In the genomic region with DNA sequence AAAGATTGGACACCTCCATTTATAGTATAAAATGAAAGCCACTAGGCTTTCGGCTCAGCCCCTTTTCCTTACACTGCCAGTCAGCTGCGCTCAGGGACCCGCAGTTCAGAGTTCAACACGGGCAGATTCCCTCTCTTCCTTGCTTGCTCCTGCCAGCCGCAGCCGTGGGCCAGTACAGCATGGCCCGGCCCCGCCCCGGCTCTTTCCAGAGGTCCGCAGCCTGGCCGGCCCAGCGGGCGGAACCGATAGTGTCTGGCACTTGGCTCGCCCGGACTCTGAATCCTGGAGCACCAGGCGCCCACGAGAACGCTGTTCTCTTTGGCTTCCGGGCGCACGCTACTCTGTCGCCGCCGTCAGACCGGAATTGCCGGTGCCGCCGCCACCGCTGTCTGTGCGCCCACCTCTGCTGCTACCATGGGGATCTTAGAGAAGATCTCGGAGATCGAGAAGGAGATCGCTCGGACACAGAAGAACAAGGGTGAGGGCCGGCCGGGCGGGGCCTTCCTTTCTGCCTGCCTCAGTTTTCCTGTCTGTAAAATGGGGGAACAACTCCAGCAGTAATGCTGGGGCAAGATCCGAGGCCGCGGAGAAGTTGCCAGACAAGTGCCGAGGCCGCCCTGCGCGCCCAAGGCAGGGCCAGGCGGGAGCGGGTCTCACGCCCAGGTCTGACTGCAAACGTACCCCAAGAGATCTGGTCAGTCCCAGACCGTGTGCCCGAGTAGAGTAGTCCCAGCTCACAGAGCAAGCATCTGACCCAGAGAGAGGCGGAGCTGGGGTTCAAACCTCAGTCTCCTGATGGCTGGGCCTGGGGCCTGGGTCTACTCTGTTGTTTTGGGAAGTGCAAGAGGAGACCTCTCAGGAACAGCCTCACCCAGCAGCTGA, we compare ENCODE assay signal across 8 cellular contexts. TPM values are rescaled to one million over a fixed set of nuclear protein-coding genes. Genes with fewer than 3 reads are reported as not detected.
DNase-seq lines count a peak whose midpoint lies in the region; ATAC-seq and TF ChIP-seq lines count a peak whose summit lies in the region.

A gene with protein sequence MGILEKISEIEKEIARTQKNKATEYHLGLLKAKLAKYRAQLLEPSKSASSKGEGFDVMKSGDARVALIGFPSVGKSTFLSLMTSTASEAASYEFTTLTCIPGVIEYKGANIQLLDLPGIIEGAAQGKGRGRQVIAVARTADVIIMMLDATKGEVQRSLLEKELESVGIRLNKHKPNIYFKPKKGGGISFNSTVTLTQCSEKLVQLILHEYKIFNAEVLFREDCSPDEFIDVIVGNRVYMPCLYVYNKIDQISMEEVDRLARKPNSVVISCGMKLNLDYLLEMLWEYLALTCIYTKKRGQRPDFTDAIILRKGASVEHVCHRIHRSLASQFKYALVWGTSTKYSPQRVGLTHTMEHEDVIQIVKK (plus strand): TSS at position 339 of the 882 bp plus-strand sequence. CDS start 76 bp downstream, at position 415.

- peaks cover under 1 to 11% (median 4%) of the 10 kb centered on the region in 5 donors for H3K36me3 Mint-ChIP-seq in naive thymus-derived CD4-positive, alpha-beta T cell
- peaks cover 6% of the 10 kb centered on the region for H3K36me3 Mint-ChIP-seq in stimulated activated memory B cell treated with anti-CD40 and anti-IgM and Interleukin-4, amounts not matched to agents 10 μg/mL and 1 μg/mL and 100 μg/mL, for 72 hours

- peaks cover 17% of the 10 kb centered on the region for H3K79me2 ChIP-seq in fibroblast of lung (ENCODE audit: control insufficient read depth, insufficient read depth, low read length)

- peaks cover 8% of the 10 kb centered on the region for H3K4me1 ChIP-seq in fibroblast of lung (ENCODE audit: control insufficient read depth, extremely low read depth, insufficient read depth, low read length)
- peaks cover 9 to 12% of the 10 kb centered on the region in 2 donors for H3K4me1 ChIP-seq in naive thymus-derived CD4-positive, alpha-beta T cell (ENCODE audit: control insufficient read depth in 2 of 2, insufficient read depth in 2 of 2, low read length in 2 of 2)

- no peak for TF ChIP-seq CTCF in fibroblast of lung (conservative IDR thresholded peaks at IDR 0.05 in 1 of 2, IDR thresholded peaks at IDR 0.05 in 1 of 2; ENCODE audit: low read depth in 1 of 2, low read length in 2 of 2)

- peak within 1 kb of the TSS; percentile 96 to 99 (median 98) for H3K27ac Mint-ChIP-seq in naive thymus-derived CD4-positive, alpha-beta T cell
- H3K27ac Mint-ChIP-seq in stimulated activated memory B cell treated with anti-CD40 and anti-IgM and Interleukin-4, amounts not matched to agents 10 μg/mL and 1 μg/mL and 100 μg/mL, for 72 hours: peak within 1 kb of the TSS; percentile 99

- H3K27ac ChIP-seq in KOPT-K1 (ENCODE audit: low read depth, low read length, poor library complexity, severe bottlenecking): peak within 1 kb of the TSS; percentile 75
- H3K27ac ChIP-seq in fibroblast of lung (ENCODE audit: insufficient read depth, low read length): peak within 1 kb of the TSS; percentile 72
- peak within 1 kb of the TSS; percentile 85 for H3K27ac ChIP-seq in naive thymus-derived CD4-positive, alpha-beta T cell (ENCODE audit: low read depth, low read length)

- peak within 1 kb of the TSS; percentile 90 for H3K4me2 ChIP-seq in fibroblast of lung (ENCODE audit: extremely low read depth, insufficient read depth, low read length)

- H3K4me1 Mint-ChIP-seq in naive thymus-derived CD4-positive, alpha-beta T cell: peaks cover 19 to 35% (median 27%) of the 10 kb centered on the region in 7 donors
- peaks cover 34% of the 10 kb centered on the region for H3K4me1 Mint-ChIP-seq in stimulated activated memory B cell treated with anti-CD40 and anti-IgM and Interleukin-4, amounts not matched to agents 10 μg/mL and 1 μg/mL and 100 μg/mL, for 72 hours

- DNase-seq in DMS53 treated with DMSO at 0.1 percent for 48 hours (lab: John Stamatoyannopoulos, UW; ENCODE audit: unreplicated experiment) (peak; percentile 87), RPMI8226 (peak; percentile 95), fibroblast of lung (ENCODE audit: low read depth in 2 of 2) (peak; percentile 88 to 93)
- peak; percentile 80 to 85 for DNase-seq in activated T-helper 1 cell treated with anti-CD3 and anti-CD28 coated beads, Interleukin-2, amount 50 U/mL, for 16 hours (ENCODE audit: low read depth in 1 of 2, low spot score in 1 of 2)
- peak; percentile 79 to 94 (median 85) for DNase-seq in naive thymus-derived CD4-positive, alpha-beta T cell

- CTCF ChIA-PET in naive thymus-derived CD4-positive, alpha-beta T cell (lab: Charles Lee): interaction anchor here (0.6 to 0.7 kb wide), 2 partner anchors 227 to 1099 kb away, joined by 3 read pairs; a partner anchor contains a TSS

- peak; percentile 61 for ATAC-seq in GM21737 (IDR thresholded peaks at IDR 0.05; ENCODE audit: unreplicated experiment)
- ATAC-seq in naive thymus-derived CD4-positive, alpha-beta T cell: peak; percentile 98
- peak; percentile 92 for ATAC-seq in stimulated activated memory B cell treated with anti-CD40 and anti-IgM and Interleukin-4, amounts not matched to agents 10 μg/mL and 1 μg/mL and 100 μg/mL, for 72 hours

- H2AFZ ChIP-seq in fibroblast of lung (ENCODE audit: low read length): peak within 1 kb of the TSS; percentile 84

- peaks cover 25% of the 10 kb centered on the region for H3K36me3 ChIP-seq in KOPT-K1 (ENCODE audit: insufficient read depth, low read length)
- no peaks in the 10 kb centered on the region for H3K36me3 ChIP-seq in fibroblast of lung (ENCODE audit: control insufficient read depth, insufficient read depth, low read length)
- no peaks in the 10 kb centered on the region for H3K36me3 ChIP-seq in naive thymus-derived CD4-positive, alpha-beta T cell (ENCODE audit: control insufficient read depth in 2 of 3, insufficient read depth in 3 of 3, low read length in 3 of 3)

- H3K27me3 ChIP-seq in fibroblast of lung (ENCODE audit: control insufficient read depth, insufficient read depth, low read length): no peaks in the 10 kb centered on the region
- H3K27me3 ChIP-seq in naive thymus-derived CD4-positive, alpha-beta T cell (ENCODE audit: control insufficient read depth in 2 of 2, insufficient read depth in 2 of 2, low read length in 2 of 2): no peaks in the 10 kb centered on the region

- POLR2A ChIA-PET in naive thymus-derived CD4-positive, alpha-beta T cell (lab: Charles Lee): interaction anchor here (0.6 kb wide), 1 partner anchor 308 kb away, joined by 4 read pairs; no protein-coding TSS in a partner anchor

- H3K9me3 ChIP-seq in KOPT-K1 (ENCODE audit: insufficient read depth, low read length, poor library complexity, severe bottlenecking) (no peaks in the 10 kb centered on the region), fibroblast of lung (ENCODE audit: control insufficient read depth, insufficient read depth, low read depth, low read length) (no peaks in the 10 kb centered on the region)
- H3K9me3 ChIP-seq in naive thymus-derived CD4-positive, alpha-beta T cell (ENCODE audit: control insufficient read depth in 2 of 3, low read length in 3 of 3): no peaks in the 10 kb centered on the region

- H3K4me3 ChIP-seq in fibroblast of lung (replicated peaks in 1 of 4; ENCODE audit: control extremely low read depth in 1 of 4, insufficient read depth in 1 of 4, low read depth in 3 of 4, low read length in 4 of 4): peak within 1 kb of the TSS; percentile 84 to 97 (median 92)
- H3K4me3 ChIP-seq in naive thymus-derived CD4-positive, alpha-beta T cell (ENCODE audit: low read length): peak within 1 kb of the TSS; percentile 84

- no peaks in the 10 kb centered on the region for H3K27me3 Mint-ChIP-seq in naive thymus-derived CD4-positive, alpha-beta T cell
- no peaks in the 10 kb centered on the region for H3K27me3 Mint-ChIP-seq in stimulated activated memory B cell treated with anti-CD40 and anti-IgM and Interleukin-4, amounts not matched to agents 10 μg/mL and 1 μg/mL and 100 μg/mL, for 72 hours

- H3K9ac ChIP-seq in fibroblast of lung (ENCODE audit: insufficient read depth, low read length): peak within 1 kb of the TSS; percentile 75

- intact Hi-C loops in naive thymus-derived CD4-positive, alpha-beta T cell (cut with micrococcal nuclease): loop anchor here (1.0 to 5.0 kb wide), 9 partner anchors 49 to 497 kb away; a partner anchor contains a TSS

- no peaks in the 10 kb centered on the region for H4K20me1 ChIP-seq in fibroblast of lung (ENCODE audit: control insufficient read depth, extremely low read depth, insufficient read depth, low read length)

- no peaks in the 10 kb centered on the region for H3K9me3 Mint-ChIP-seq in naive thymus-derived CD4-positive, alpha-beta T cell
- H3K9me3 Mint-ChIP-seq in stimulated activated memory B cell treated with anti-CD40 and anti-IgM and Interleukin-4, amounts not matched to agents 10 μg/mL and 1 μg/mL and 100 μg/mL, for 72 hours: no peaks in the 10 kb centered on the region

- H3K4me3 Mint-ChIP-seq in naive thymus-derived CD4-positive, alpha-beta T cell: peak within 1 kb of the TSS; percentile 97 to 100 (median 98)
- H3K4me3 Mint-ChIP-seq in stimulated activated memory B cell treated with anti-CD40 and anti-IgM and Interleukin-4, amounts not matched to agents 10 μg/mL and 1 μg/mL and 100 μg/mL, for 72 hours: peak within 1 kb of the TSS; percentile 98

RNA-seq across cellular contexts. Expression of the gene that starts here (rescaled TPM):
- total RNA-seq in fibroblast of lung: 25.7 and 30.1 TPM in 2 replicates
- polyA plus RNA-seq in fibroblast of lung: 26.7 and 32.2 TPM in 2 replicates
- polyA plus RNA-seq in fibroblast of lung (2012): 29.6 and 33.8 TPM in 2 replicates
- 56.4 and 67.3 TPM in 2 replicates for polyA minus RNA-seq in fibroblast of lung (ENCODE audit: low replicate concordance)
- 10 to 100 TPM; 39.6 to 54.7 (median 48.8) TPM for total RNA-seq in naive thymus-derived CD4-positive, alpha-beta T cell
- polyA plus RNA-seq in naive thymus-derived CD4-positive, alpha-beta T cell: 10 to 100 TPM; 37.7 to 46.0 TPM

Comparison
In these comparisons a context has a peak if more than half of its experiments do, and no peak if none do; other contexts are left out.
1. Peak in every context shown above with its lines: DNase-seq, ATAC-seq, H3K4me3 ChIP-seq and H3K27ac ChIP-seq.